In genomic region chr18:68459968-68460367, GRCh38 we compare ENCODE assay signal across 25 cellular contexts.
"Had no signal": no experiment of that assay in that cellular context is flagged by ENCODE, and none has a peak within 500 bp of the region (broad histone marks: within the 10 kb centered on the region; RNA-seq: fewer than 3 reads in every experiment).

No MANE protein-coding gene starts in this region.

- H3K4me3 ChIP-seq: stomach, suprapubic skin, testis, thoracic aorta, thyroid gland, tibial artery, tibial nerve, transverse colon, upper lobe of left lung, upper lobe of right lung, uterus, vagina had no signal

- H3K36me3 ChIP-seq: stomach, suprapubic skin, thoracic aorta, thyroid gland, tibial artery, tibial nerve, transverse colon, upper lobe of left lung, upper lobe of right lung, uterus, vagina had no signal

- ATAC-seq: stimulated activated effector memory CD8-positive, alpha-beta T cell treated with anti-CD3 and anti-CD28 coated beads, Interleukin-12 subunit alpha, Interleukin-12 subunit beta, amount 100 ng/mL, for 72 hours; stimulated activated memory B cell treated with anti-CD40 and anti-IgM and Interleukin-4, amounts not matched to agents 10 μg/mL and 1 μg/mL and 100 μg/mL, for 72 hours; stimulated activated naive B cell treated with anti-CD40 and anti-IgM and Interleukin-4, amounts not matched to agents 10 μg/mL and 1 μg/mL and 100 μg/mL, for 72 hours; stimulated activated naive CD8-positive, alpha-beta T cell treated with anti-CD3 and anti-CD28 coated beads, Interleukin-15, amount 100 ng/mL, for 72 hours; stimulated activated naive CD8-positive, alpha-beta T cell treated with anti-CD3 and anti-CD28 coated beads, Interleukin-15, Interleukin-2, amounts not matched to agents 100 U/mL and 50 U/mL, for 24 hours; upper lobe of right lung had no signal

- H3K4me1 ChIP-seq: stomach, suprapubic skin, testis, thyroid gland, tibial nerve, transverse colon, upper lobe of left lung, upper lobe of right lung, uterus, vagina had no signal

- H3K9me3 ChIP-seq: stomach, testis, thoracic aorta, thyroid gland, tibial artery, tibial nerve, transverse colon, upper lobe of left lung, upper lobe of right lung, uterus, vagina had no signal

- H3K27ac ChIP-seq: stomach, suprapubic skin, testis, thoracic aorta, thyroid gland, tibial artery, tibial nerve, transverse colon, upper lobe of left lung, upper lobe of right lung, uterus, vagina had no signal

- DNase-seq: stimulated activated CD4-positive, alpha-beta T cell treated with anti-CD3 and anti-CD28 coated beads, Interleukin-2, amount 100 ng/mL, for 48 hours; stimulated activated CD4-positive, alpha-beta T cell treated with anti-CD3 and anti-CD28 coated beads, Interleukin-4, amount 100 ng/mL, for 1 hour; stimulated activated CD4-positive, alpha-beta T cell treated with anti-CD3 and anti-CD28 coated beads, Interleukin-4, amount 100 ng/mL, for 24 hours; stimulated activated CD4-positive, alpha-beta T cell treated with anti-CD3 and anti-CD28 coated beads, Interleukin-4, amount 100 ng/mL, for 4 hours; stimulated activated CD8-positive, alpha-beta memory T cell treated with anti-CD3 and anti-CD28 coated beads, Interleukin-4, amount 100 ng/mL, for 48 hours; stimulated activated naive B cell treated with anti-CD40 and anti-IgM and Interleukin-4, amounts not matched to agents 10 μg/mL and 1 μg/mL and 100 μg/mL, for 72 hours; stimulated activated naive CD4-positive, alpha-beta T cell; stimulated activated naive CD4-positive, alpha-beta T cell treated with Interleukin-2 at 50 U/mL for 16 hours; stimulated activated naive CD8-positive, alpha-beta T cell treated with anti-CD3 and anti-CD28 coated beads, Interleukin-15, amount 100 ng/mL, for 72 hours; stimulated activated naive CD8-positive, alpha-beta T cell treated with anti-CD3 and anti-CD28 coated beads, Interleukin-15, Interleukin-2, amounts not matched to agents 100 U/mL and 50 U/mL, for 24 hours; stomach; substantia nigra; testis; thyroid gland; tibial artery; transverse colon; upper lobe of right lung; uterus had no signal

- H3K27me3 ChIP-seq: stomach, suprapubic skin, testis, thyroid gland, tibial artery, tibial nerve, transverse colon, upper lobe of left lung, upper lobe of right lung, uterus, vagina had no signal
